In the genomic region with DNA sequence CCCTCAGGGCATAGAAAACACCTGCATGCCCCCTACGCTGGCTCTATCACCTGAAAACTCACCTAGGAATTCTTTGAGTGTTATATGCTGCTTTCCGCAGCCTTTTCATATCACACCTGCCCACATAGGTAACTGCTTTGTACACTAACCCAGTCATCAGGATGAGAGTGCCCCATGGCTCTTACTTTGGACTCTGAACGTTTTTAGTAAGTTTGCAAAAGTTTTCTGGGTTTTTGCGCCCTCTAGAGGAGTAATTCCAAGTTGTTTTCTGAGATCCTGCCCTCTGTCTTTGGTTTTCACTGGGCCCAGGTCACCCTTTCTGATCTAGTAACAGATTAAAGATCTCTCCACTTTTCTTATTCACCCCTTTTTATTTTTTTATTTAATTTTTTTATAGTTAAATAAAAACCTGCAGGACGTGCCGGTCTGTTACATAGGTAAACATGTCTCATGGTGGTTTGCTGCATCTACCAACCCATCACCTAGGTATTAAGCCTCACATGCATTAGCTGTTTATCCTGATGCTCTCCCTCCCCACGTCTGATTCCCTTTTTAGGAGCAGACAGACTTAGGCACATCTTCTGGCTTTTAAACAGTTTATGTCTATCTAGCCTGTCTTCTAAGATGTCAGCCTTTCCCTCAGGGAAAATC, we compare ENCODE assay signal across 9 cellular contexts.
DNase-seq lines count a peak whose midpoint lies in the region; ATAC-seq, FAIRE-seq and TF ChIP-seq lines count a peak whose summit lies in the region.
"Had no signal": no experiment of that assay in that cellular context is flagged by ENCODE, and none has a peak within 500 bp of the region (broad histone marks: within the 10 kb centered on the region; RNA-seq: fewer than 3 reads in every experiment).

No MANE protein-coding gene starts in this region.

- no peak overlapping the region for H3K4ac ChIP-seq in mesenchymal stem cell (ENCODE audit: low read depth in 1 of 2, low read length in 2 of 2)

- H2BK12ac ChIP-seq in mesenchymal stem cell (ENCODE audit: low read length in 2 of 2): no peak overlapping the region

- no peak overlapping the region for H2AK5ac ChIP-seq in mesenchymal stem cell (ENCODE audit: low read length, severe bottlenecking)

- H3K9ac ChIP-seq in mesenchymal stem cell (ENCODE audit: low read length): no peak overlapping the region

- no peak overlapping the region for H2BK5ac ChIP-seq in mesenchymal stem cell (ENCODE audit: low read depth, low read length, poor library complexity, severe bottlenecking)

- H4K8ac ChIP-seq in mesenchymal stem cell (ENCODE audit: low read length): no peak overlapping the region

- in situ Hi-C loops in HAP-1 (cut with MboI; ENCODE audit: low sequenced_read_pairs): loop anchor here (10.0 kb wide), 1 partner anchor 1029 kb away; no protein-coding TSS in a partner anchor
- in situ Hi-C loops in T47D (cut with HindIII; ENCODE audit: low pct_unique_long_range_greater_than_20kb, low sequenced_read_pairs): no loop called here

- H2BK15ac ChIP-seq in mesenchymal stem cell (ENCODE audit: low read depth, poor library complexity, severe bottlenecking): no peak overlapping the region

- no peak overlapping the region for H3K23ac ChIP-seq in mesenchymal stem cell (ENCODE audit: low read length in 2 of 2)

- H3K79me1 ChIP-seq in mesenchymal stem cell (replicated peaks; ENCODE audit: low read length, poor library complexity, severe bottlenecking): no peaks in the 10 kb centered on the region

- peak; percentile 22 to 62 (median 52) for TF ChIP-seq CTCF in heart left ventricle (IDR thresholded peaks at IDR 0.05)

- no peak overlapping the region for H4K91ac ChIP-seq in mesenchymal stem cell (ENCODE audit: low read length)

- ATAC-seq in heart left ventricle: no peak
- no peak for ATAC-seq in left cardiac atrium
- ATAC-seq in GM21515 (IDR thresholded peaks at IDR 0.05; ENCODE audit: unreplicated experiment): no peak
- ATAC-seq: stimulated activated effector memory CD8-positive, alpha-beta T cell treated with anti-CD3 and anti-CD28 coated beads, Interleukin-12 subunit alpha, Interleukin-12 subunit beta, amount 100 ng/mL, for 72 hours had no signal

- H2AFZ ChIP-seq in mesenchymal stem cell (ENCODE audit: low read depth, low read length): no peak overlapping the region

- H3K27me3 ChIP-seq in heart left ventricle: peaks cover 0 to 30% (median 0%) of the 10 kb centered on the region in 9 donors
- no peaks in the 10 kb centered on the region for H3K27me3 ChIP-seq in HAP-1 (ENCODE audit: low read depth)
- no peaks in the 10 kb centered on the region for H3K27me3 ChIP-seq in mesenchymal stem cell (ENCODE audit: control insufficient read depth in 1 of 2, insufficient read depth in 1 of 2, low read length in 2 of 2)

- no peak overlapping the region for H3K18ac ChIP-seq in mesenchymal stem cell (ENCODE audit: low read depth in 1 of 2, low read length in 2 of 2)

- H3K9me3 ChIP-seq in heart left ventricle (no peaks in the 10 kb centered on the region), HAP-1 (no peaks in the 10 kb centered on the region), mesenchymal stem cell (ENCODE audit: control insufficient read depth, low read length) (no peaks in the 10 kb centered on the region)

- TF ChIP-seq POLR2A in heart left ventricle (IDR thresholded peaks at IDR 0.05) (no peak), GM12891 (IDR thresholded peaks at IDR 0.05; ENCODE audit: low read depth, low read length) (no peak)

- FAIRE-seq in GM12891 (lab: Jason Lieb, UNC): no peak

- H3K27ac ChIP-seq in heart left ventricle: no peak overlapping the region
- no peak overlapping the region for H3K27ac ChIP-seq in mesenchymal stem cell (ENCODE audit: low read length, poor library complexity, severe bottlenecking)

- H3K4me3 ChIP-seq in heart left ventricle: no peak overlapping the region
- no peak overlapping the region for H3K4me3 ChIP-seq in HAP-1
- H3K4me3 ChIP-seq in mesenchymal stem cell (ENCODE audit: insufficient read depth in 1 of 2, low read depth in 1 of 2, low read length in 2 of 2): no peak overlapping the region

- H3K4me1 ChIP-seq in heart left ventricle: no peaks in the 10 kb centered on the region
- H3K4me1 ChIP-seq in HAP-1: no peaks in the 10 kb centered on the region
- no peaks in the 10 kb centered on the region for H3K4me1 ChIP-seq in mesenchymal stem cell (ENCODE audit: control insufficient read depth, insufficient read depth, low read depth, low read length)

- no peak overlapping the region for H3K4me2 ChIP-seq in mesenchymal stem cell (ENCODE audit: low read length, poor library complexity, severe bottlenecking)

- DNase-seq in heart left ventricle (no peak), left cardiac atrium (no peak), HAP-1 (ENCODE audit: low spot score in 2 of 2) (peak; percentile 23 to 50), NCI-H345 (lab: John Stamatoyannopoulos, UW) (peak; percentile 51), T47D (ENCODE audit: low read depth in 1 of 2, low spot score in 1 of 2) (peak; percentile 11 to 68), mesenchymal stem cell (peak; percentile 28), GM12891 (ENCODE audit: insufficient read length, low spot score) (no peak)

- 33 to 39% (median 35%) methylated on average over 7 of the region's 7 CpGs for WGBS in heart left ventricle, 4 donors
- WGBS in mesenchymal stem cell: 18% methylated on average over 7 of the region's 7 CpGs

- H3K36me3 ChIP-seq in heart left ventricle (no peaks in the 10 kb centered on the region), HAP-1 (replicated peaks) (no peaks in the 10 kb centered on the region), mesenchymal stem cell (ENCODE audit: control insufficient read depth in 1 of 2, insufficient read depth in 2 of 2, low read depth in 1 of 2, low read length in 2 of 2) (no peaks in the 10 kb centered on the region)

- no peak overlapping the region for H2BK120ac ChIP-seq in mesenchymal stem cell (ENCODE audit: low read depth, low read length)

- no peak overlapping the region for H3K14ac ChIP-seq in mesenchymal stem cell (ENCODE audit: low read length in 2 of 2)

- intact Hi-C loops in heart left ventricle (cut with DNase I): loop anchor here in 4 of 10 donors (10.0 kb wide), 2 partner anchors 969 to 1029 kb away; no protein-coding TSS in a partner anchor
- intact Hi-C loops in left cardiac atrium (cut with DNase I): loop anchor here in 1 of 2 donors (10.0 kb wide), 1 partner anchor 1029 kb away; no protein-coding TSS in a partner anchor

TF ChIP-seq in GM12891, 5 proteins besides CTCF, POLR2A, EP300 and RAD21:
- TF ChIP-seq TAF1 (IDR thresholded peaks at IDR 0.05; ENCODE audit: low read depth, low read length) (no peak), PAX5 (IDR thresholded peaks at IDR 0.05; ENCODE audit: insufficient read depth, low read length, severe bottlenecking) (no peak), SPI1 (IDR thresholded peaks at IDR 0.05; ENCODE audit: low read depth, low read length) (no peak), POU2F2 (IDR thresholded peaks at IDR 0.05; ENCODE audit: low read depth, low read length) (no peak), POLR2AphosphoS5 (IDR thresholded peaks at IDR 0.05; ENCODE audit: low read depth, low read length) (no peak)
TF ChIP-seq in GM12891: peak in this region for 0.

Comparison
In these comparisons a context has a peak if more than half of its experiments do, and no peak if none do; other contexts are left out.
1. DNase-seq: peak in HAP-1 (2 of 2), NCI-H345 (single experiment), T47D (2 of 2) and mesenchymal stem cell (single experiment); none in heart left ventricle (0 of 5), left cardiac atrium (single experiment) and GM12891 (single experiment).